9 cellular contexts compared by ENCODE assay signal in the genomic region with DNA sequence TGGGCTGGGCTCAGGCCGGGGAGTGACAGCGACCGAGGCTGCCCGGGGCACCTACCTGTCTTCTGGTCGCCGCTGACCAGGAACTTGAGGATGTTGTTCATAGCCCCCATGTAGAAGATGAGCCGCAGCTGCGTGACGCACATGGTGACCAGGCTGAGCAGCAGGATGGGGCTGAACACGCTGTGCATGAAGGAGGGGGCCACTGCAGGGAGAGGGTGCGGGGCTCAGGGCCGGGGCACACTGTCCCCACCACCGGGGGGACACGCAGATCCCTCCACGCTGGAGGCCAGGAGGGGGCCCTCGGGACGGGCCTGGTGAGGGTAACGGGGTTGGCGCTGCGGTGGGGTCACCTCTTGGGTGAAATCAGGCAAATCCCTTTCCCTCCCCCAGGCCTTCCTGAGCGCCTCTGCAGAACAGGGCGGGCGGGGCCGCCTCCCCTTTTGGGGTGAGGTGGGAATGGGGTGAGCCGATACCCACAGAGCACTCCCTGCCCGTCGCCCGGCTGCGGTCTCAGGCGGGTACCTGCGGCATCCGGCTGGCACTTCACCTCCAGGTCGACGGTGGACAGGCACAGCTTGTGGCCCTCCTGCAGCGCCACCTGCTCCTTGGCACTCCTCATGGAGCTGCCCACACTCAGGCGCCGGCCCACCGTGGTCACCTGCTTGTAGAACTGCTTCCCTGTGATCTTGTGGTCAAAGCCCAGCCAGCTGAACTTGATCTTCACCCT. TPM values are rescaled to one million over a fixed set of nuclear protein-coding genes. Genes with fewer than 3 reads are reported as not detected.
A peak's percentile ranks its signal among the peaks of the same experiment; 100 is the strongest.
DNase-seq lines count a peak whose midpoint lies in the region; ATAC-seq and TF ChIP-seq lines count a peak whose summit lies in the region.
"Had no signal": no experiment of that assay in that cellular context is flagged by ENCODE, and none has a peak within 500 bp of the region (broad histone marks: within the 10 kb centered on the region; RNA-seq: fewer than 3 reads in every experiment).

No MANE protein-coding gene starts in this region.

- H3K27me3 ChIP-seq in gastrocnemius medialis, result no peaks in the 10 kb centered on the region

- intact Hi-C loops in gastrocnemius medialis (cut with DNase I; ENCODE audit: low total_unique reads), result loop anchor here (1.0 kb wide), 2 partner anchors 14 to 37 kb away; a partner anchor contains a TSS

- H3K36me3 ChIP-seq in gastrocnemius medialis, result peaks cover 0 to under 1% of the 10 kb centered on the region in 2 donors

- peak overlapping the region; percentile 5 for H3K4me3 ChIP-seq in coronary artery
- H3K4me3 ChIP-seq in gastrocnemius medialis, result peak overlapping the region in 2 of 4 donors; percentile 15 to 30

- in situ Hi-C loops in G401 (cut with HindIII; ENCODE audit: low sequenced_read_pairs), result no loop called here
- in situ Hi-C loops in gastrocnemius medialis (cut with MboI; ENCODE audit: low sequenced_read_pairs in 4 of 4), result no loop called here

- ATAC-seq in gastrocnemius medialis, result no peak
- no peak for ATAC-seq in HG02571 (IDR thresholded peaks at IDR 0.05; ENCODE audit: unreplicated experiment)
- ATAC-seq: T-helper 17 cell had no signal

- peak; percentile 73 for DNase-seq in G401 (ENCODE audit: low spot score)
- DNase-seq in coronary artery (ENCODE audit: low spot score), result no peak
- DNase-seq in gastrocnemius medialis, result peak; percentile 61 to 74
- no peak for DNase-seq in NCI-H187 (lab: John Stamatoyannopoulos, UW)
- no peak for DNase-seq in NCI-H1930 (lab: John Stamatoyannopoulos, UW)
- DNase-seq: NCI-H1048, T-helper 17 cell had no signal

- H3K9me3 ChIP-seq in gastrocnemius medialis, result no peaks in the 10 kb centered on the region

- TF ChIP-seq POLR2A in gastrocnemius medialis (IDR thresholded peaks at IDR 0.05), result peak in 1 of 2 donors; percentile 41

- TF ChIP-seq CTCF in coronary artery (IDR thresholded peaks at IDR 0.05), result no peak
- TF ChIP-seq CTCF in gastrocnemius medialis (IDR thresholded peaks at IDR 0.05 in 4 of 5, conservative IDR thresholded peaks at IDR 0.05 in 1 of 5), result no peak

- H3K4me1 ChIP-seq in gastrocnemius medialis, result peaks cover 71% of the 10 kb centered on the region in 2 donors

- H3K27ac ChIP-seq in coronary artery (peak overlapping the region; percentile 26 to 83), gastrocnemius medialis (peak overlapping the region; percentile 91 to 98 (median 96))
- H3K27ac ChIP-seq: parathyroid adenoma had no signal

RNA-seq across cellular contexts. Expression of a gene that starts 28.3 kb away (rescaled TPM):
- 42.1 and 95.3 TPM in 2 replicates for total RNA-seq in G401 (2014; rRNA removed; shearing (Covaris generic))
- total RNA-seq in gastrocnemius medialis, result 10 to 100 TPM in 3 of 4 donors, 1 to 10 TPM in 1; 9.4 to 24.3 (median 19.6) TPM

RNA-seq across cellular contexts. Expression of a gene that starts 37.7 kb away (rescaled TPM):
- 22.1 and 39.7 TPM in 2 replicates for total RNA-seq in G401 (2014; rRNA removed; shearing (Covaris generic))
- 10 to 100 TPM; 26.9 to 96.9 (median 55.2) TPM for total RNA-seq in gastrocnemius medialis

RNA-seq across cellular contexts. Expression of a gene that starts 54.6 kb away (rescaled TPM):
- total RNA-seq in G401 (2014; rRNA removed; shearing (Covaris generic)), result 0.71 and 3.4 TPM in 2 replicates
- 10 to 100 TPM in 1 of 4 donors, 1 to 10 TPM in 3; 4.1 to 15.1 (median 5.7) TPM for total RNA-seq in gastrocnemius medialis

RNA-seq across cellular contexts. Expression of a gene that starts 58.8 kb away (rescaled TPM):
- total RNA-seq in G401 (2014; rRNA removed; shearing (Covaris generic)), result 9.5 and 36.1 TPM in 2 replicates
- total RNA-seq in gastrocnemius medialis, result 10 to 100 TPM; 45.5 to 94.7 (median 58.9) TPM

Comparison
In these comparisons a context has a peak if more than half of its experiments do, and no peak if none do; other contexts are left out.
1. DNase-seq: peak in G401 (single experiment) and gastrocnemius medialis (2 of 2); none in coronary artery (single experiment), NCI-H187 (0 of 2) and NCI-H1930 (0 of 2).